7 cellular contexts compared by ENCODE assay signal in the genomic region with DNA sequence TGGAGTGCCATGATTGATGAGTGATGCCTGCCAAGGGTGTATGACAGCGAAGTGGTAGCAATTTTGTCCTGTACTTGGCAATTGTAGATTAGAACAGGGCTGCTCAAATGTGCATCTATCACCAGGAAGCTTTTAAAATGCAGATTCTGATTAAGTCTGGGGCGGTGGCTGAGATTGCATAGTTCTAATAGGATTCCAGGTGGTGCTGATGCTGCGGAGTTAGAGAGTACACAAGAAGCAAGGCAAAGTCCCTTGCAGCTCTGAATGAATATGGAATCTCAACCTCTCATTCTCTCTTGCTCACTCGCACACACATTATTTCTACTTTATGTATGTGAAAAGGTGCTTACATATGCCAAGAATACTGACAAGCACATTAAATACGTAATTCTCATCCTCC.
"Had no signal": no experiment of that assay in that cellular context is flagged by ENCODE, and none has a peak within 500 bp of the region (broad histone marks: within the 10 kb centered on the region; RNA-seq: fewer than 3 reads in every experiment).

No MANE protein-coding gene starts in this region.

- DNase-seq: GM23248, GOT3, H7, HFFc6 had no signal

- H3K9ac ChIP-seq: GM23248 had no signal

- H3K27ac ChIP-seq: HL-60 had no signal

- H3K4me3 ChIP-seq: GM23248, HAP-1 had no signal

- H3K4me1 ChIP-seq: HAP-1 had no signal

- H3K36me3 ChIP-seq: HAP-1 had no signal

- ATAC-seq: HCT116 had no signal

- H3K9me3 ChIP-seq: HAP-1 had no signal
